Comparison of ENCODE assay signal across 10 cellular contexts in the genomic region with DNA sequence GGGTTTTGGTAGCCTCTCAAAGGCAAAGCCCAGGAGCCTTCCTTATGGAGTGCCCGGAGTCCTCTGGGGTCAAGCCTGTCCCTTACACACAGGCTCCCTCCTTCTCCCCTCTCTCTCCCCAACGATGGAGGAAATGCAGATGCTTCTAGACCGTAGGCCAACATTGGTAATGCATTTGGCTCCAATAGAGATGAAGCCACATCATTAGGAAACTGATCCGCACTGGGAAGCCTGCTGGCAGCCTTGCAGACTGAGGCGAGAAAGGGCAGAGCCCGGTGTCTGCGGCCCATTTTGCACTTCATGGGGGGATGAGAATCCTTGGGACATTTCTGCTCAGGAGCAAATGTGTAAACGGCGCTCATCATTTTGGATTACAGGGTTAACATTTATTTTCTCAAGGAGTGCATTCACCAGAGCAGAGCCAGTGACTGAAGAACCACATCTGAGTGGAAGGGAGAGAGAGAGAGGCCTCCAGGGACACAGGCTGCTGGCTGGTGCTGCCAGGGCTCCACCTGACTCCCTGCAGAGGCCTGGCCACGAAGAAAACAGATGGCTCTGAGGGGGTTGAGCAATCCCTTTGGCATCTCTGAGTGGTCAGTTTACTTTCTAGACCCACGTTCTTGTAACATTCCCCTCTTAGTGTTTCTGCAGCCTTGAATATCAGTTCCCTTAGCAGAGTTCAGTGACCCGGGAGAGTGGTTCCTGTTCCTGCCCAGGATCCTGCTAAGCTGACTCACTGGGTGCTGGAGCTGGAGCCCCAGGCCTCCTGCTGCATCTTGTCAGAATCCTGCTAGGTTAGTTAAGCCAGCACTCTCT. TPM values are rescaled to one million over a fixed set of nuclear protein-coding genes. Genes with fewer than 3 reads are reported as not detected.
DNase-seq lines count a peak whose midpoint lies in the region; ATAC-seq and TF ChIP-seq lines count a peak whose summit lies in the region.
"Had no signal": no experiment of that assay in that cellular context is flagged by ENCODE, and none has a peak within 500 bp of the region (broad histone marks: within the 10 kb centered on the region; RNA-seq: fewer than 3 reads in every experiment).

No MANE protein-coding gene starts in this region.

- H3K4me3 ChIP-seq in PC-3 (ENCODE audit: low read length) (no peak overlapping the region), fibroblast of pulmonary artery (replicated peaks; ENCODE audit: low read depth, low read length) (no peak overlapping the region)

- no peaks in the 10 kb centered on the region for H3K27me3 ChIP-seq in PC-3 (ENCODE audit: low read length)

- H4K20me1 ChIP-seq in PC-3 (ENCODE audit: low read length), result no peaks in the 10 kb centered on the region

- no peaks in the 10 kb centered on the region for H3K9me3 ChIP-seq in PC-3 (ENCODE audit: low read length)

- no TSS peak for BruUV-seq in PC-3 (replicated peaks; lab: Mats Ljungman, UMichigan)

- peak overlapping the region; percentile 40; the same call in 1 of the 2 replicates for H2AFZ ChIP-seq in PC-3 (ENCODE audit: low read length)

- H3F3A ChIP-seq in PC-3 (ENCODE audit: low read length, unreplicated experiment), result no peaks in the 10 kb centered on the region

- intact Hi-C loops in PC-3 (cut with micrococcal nuclease), result no loop called here

- peaks cover 17% of the 10 kb centered on the region for H3K4me1 ChIP-seq in PC-3 (ENCODE audit: insufficient read depth, low read length)

- POLR2A ChIA-PET in PC-3 (lab: Charles Lee; ENCODE audit: unreplicated experiment), result no interaction called here

- ATAC-seq in PC-3 (no peak), HG03135 (IDR thresholded peaks at IDR 0.05; ENCODE audit: unreplicated experiment) (no peak)

- DNase-seq in ELF-1 (ENCODE audit: low read depth, low spot score) (peak; percentile 67), PC-3 (peak; percentile 75), fibroblast of pulmonary artery (ENCODE audit: low read depth) (peak; percentile 81), renal cortical epithelial cell (ENCODE audit: low read depth) (peak; percentile 98), T-helper 1 cell (no peak), activated T-cell treated with anti-CD3 and anti-CD28 coated beads for 4 hours (no peak), iPS-NIHi11 (ENCODE audit: low spot score) (no peak)
- DNase-seq: KBM-7 had no signal

- peak overlapping the region; percentile 21; the same call in 1 of the 2 replicates for H3K27ac ChIP-seq in PC-3 (ENCODE audit: low read length)

- no peaks in the 10 kb centered on the region for H3K9me2 ChIP-seq in PC-3 (replicated peaks; ENCODE audit: low read length)

- TF ChIP-seq CTCF in PC-3 (conservative IDR thresholded peaks at IDR 0.05; ENCODE audit: low read depth, low read length) (no peak), fibroblast of pulmonary artery (IDR thresholded peaks at IDR 0.05; ENCODE audit: low read length, missing control alignments) (no peak)

- H3K79me2 ChIP-seq in PC-3 (ENCODE audit: low read length), result peaks cover 5% of the 10 kb centered on the region

- H3K36me3 ChIP-seq in PC-3 (ENCODE audit: low read depth, low read length), result no peaks in the 10 kb centered on the region

- CTCF ChIA-PET in PC-3 (lab: Charles Lee), result no interaction called here

- H3K9ac ChIP-seq in PC-3 (ENCODE audit: low read length), result no peak overlapping the region

- H3K4me2 ChIP-seq in PC-3 (ENCODE audit: low read length), result peak overlapping the region; percentile 30

RNA-seq across cellular contexts. Expression of gene CST3, which starts 4.4 kb away (rescaled TPM):
- total RNA-seq in PC-3 (2014; rRNA removed) (311 and 331 TPM in 2 replicates), renal cortical epithelial cell (247 and 632 TPM in 2 replicates)

RNA-seq across cellular contexts. Expression of gene CST9, which starts 36.4 kb away (rescaled TPM):
- not detected in 2 replicates for total RNA-seq in PC-3 (2014; rRNA removed)
- total RNA-seq in renal cortical epithelial cell, result not detected in 2 replicates

RNA-seq across cellular contexts. Expression of gene CST4, which starts 46.7 kb away (rescaled TPM):
- total RNA-seq in PC-3 (2014; rRNA removed), result 0.98 TPM in 1 of 2 replicates, not detected in the other
- total RNA-seq in renal cortical epithelial cell, result not detected in 2 replicates
- total RNA-seq: H1 had no signal

Comparison
In these comparisons a context has a peak if more than half of its experiments do, and no peak if none do; other contexts are left out.
1. DNase-seq: peak in ELF-1 (single experiment), PC-3 (single experiment), fibroblast of pulmonary artery (single experiment) and renal cortical epithelial cell (single experiment); none in T-helper 1 cell (0 of 5), activated T-cell treated with anti-CD3 and anti-CD28 coated beads for 4 hours (single experiment) and iPS-NIHi11 (single experiment).